Comparison of ENCODE assay signal across 17 cellular contexts in genomic region chr13:104534847-104535246, GRCh38.
DNase-seq lines count a peak whose midpoint lies in the region; ATAC-seq and TF ChIP-seq lines count a peak whose summit lies in the region.
"Had no signal": no experiment of that assay in that cellular context is flagged by ENCODE, and none has a peak within 500 bp of the region (broad histone marks: within the 10 kb centered on the region; RNA-seq: fewer than 3 reads in every experiment).

No MANE protein-coding gene starts in this region.

- H3K18ac ChIP-seq in H9 (ENCODE audit: insufficient read length, low read depth, low read length) = no peak overlapping the region

- no peak overlapping the region for H3K4ac ChIP-seq in H9 (ENCODE audit: low read depth, low read length)

- no peak overlapping the region for H3K56ac ChIP-seq in H9 (ENCODE audit: insufficient read length, low read depth, low read length)

- H3K79me2 ChIP-seq in H9 (ENCODE audit: insufficient read depth, low read length) = no peaks in the 10 kb centered on the region
- no peaks in the 10 kb centered on the region for H3K79me2 ChIP-seq in PC-3 (ENCODE audit: low read length)
- H3K79me2 ChIP-seq in GM23248 (ENCODE audit: insufficient read depth) = no peaks in the 10 kb centered on the region

- no peak for ATAC-seq in PC-3
- ATAC-seq: body of pancreas; left ventricle myocardium superior; stimulated activated naive CD8-positive, alpha-beta T cell treated with anti-CD3 and anti-CD28 coated beads, Interleukin-15, Interleukin-2, amounts not matched to agents 100 U/mL and 50 U/mL, for 24 hours had no signal

- intact Hi-C loops in PC-3 (cut with micrococcal nuclease) = no loop called here

- H3K23ac ChIP-seq in H9 (ENCODE audit: insufficient read length, low read depth, low read length) = no peak overlapping the region

- H3K23me2 ChIP-seq in H9 (ENCODE audit: insufficient read length, low read depth, low read length, poor library complexity, severe bottlenecking) = no peaks in the 10 kb centered on the region

- H3K27ac ChIP-seq in H9 (ENCODE audit: insufficient read length, low read depth, low read length) = no peak overlapping the region
- no peak overlapping the region for H3K27ac ChIP-seq in PC-3 (ENCODE audit: low read length)
- no peak overlapping the region for H3K27ac ChIP-seq in GM23248
- H3K27ac ChIP-seq: body of pancreas, spleen, vagina had no signal

- no peaks in the 10 kb centered on the region for H3K9me3 ChIP-seq in H9 (ENCODE audit: control insufficient read depth, low read depth, low read length)
- no peaks in the 10 kb centered on the region for H3K9me3 ChIP-seq in PC-3 (ENCODE audit: low read length)
- no peaks in the 10 kb centered on the region for H3K9me3 ChIP-seq in GM23248 (ENCODE audit: low read depth)
- H3K9me3 ChIP-seq: body of pancreas, spleen, vagina had no signal

- no peak overlapping the region for H3K9ac ChIP-seq in H9 (ENCODE audit: extremely low read depth, insufficient read length, low read length)
- no peak overlapping the region for H3K9ac ChIP-seq in PC-3 (ENCODE audit: low read length)
- no peak overlapping the region for H3K9ac ChIP-seq in GM23248

- H3K27me3 ChIP-seq in H9 (ENCODE audit: insufficient read depth, low read length) (no peaks in the 10 kb centered on the region), PC-3 (ENCODE audit: low read length) (no peaks in the 10 kb centered on the region), GM23248 (replicated peaks; ENCODE audit: insufficient read depth) (no peaks in the 10 kb centered on the region)
- H3K27me3 ChIP-seq: body of pancreas, spleen, vagina had no signal

- no peaks in the 10 kb centered on the region for H3K79me1 ChIP-seq in H9 (ENCODE audit: insufficient read depth, low read depth, low read length, poor library complexity, severe bottlenecking)

- no peak overlapping the region for H2BK120ac ChIP-seq in H9 (ENCODE audit: low read depth, low read length, poor library complexity, severe bottlenecking)

- BruUV-seq in PC-3 (replicated peaks; lab: Mats Ljungman, UMichigan) = no TSS peak

- H2AFZ ChIP-seq in H9 (ENCODE audit: low read length) = no peak overlapping the region
- no peak overlapping the region for H2AFZ ChIP-seq in PC-3 (ENCODE audit: low read length)
- no peak overlapping the region for H2AFZ ChIP-seq in GM23248

- no peak overlapping the region for H3K4me3 ChIP-seq in PC-3 (ENCODE audit: low read length)
- no peak overlapping the region for H3K4me3 ChIP-seq in GM23248
- H3K4me3 ChIP-seq: body of pancreas, spleen, vagina had no signal

- H4K20me1 ChIP-seq in H9 (ENCODE audit: control insufficient read depth, insufficient read depth, insufficient read length) (no peaks in the 10 kb centered on the region), PC-3 (ENCODE audit: low read length) (no peaks in the 10 kb centered on the region), GM23248 (ENCODE audit: insufficient read depth) (no peaks in the 10 kb centered on the region)

- no peak overlapping the region for H2BK5ac ChIP-seq in H9 (ENCODE audit: insufficient read length, low read length)

- no peaks in the 10 kb centered on the region; a peak in 1 of 5 replicates for H3K9me3 Mint-ChIP-seq in H9

- H2BK12ac ChIP-seq in H9 (ENCODE audit: insufficient read length, low read depth, low read length) = no peak overlapping the region

- in situ Hi-C loops in GM23248 (cut with MboI) = no loop called here

- no peak overlapping the region for H3K14ac ChIP-seq in H9 (ENCODE audit: insufficient read depth, low read length)

- H3K36me3 Mint-ChIP-seq in H9 (ENCODE audit: insufficient read depth in 1 of 3, low read depth in 3 of 3) = peaks cover 0 to 3% (median 0%) of the 10 kb centered on the region in 3 experiments; a peak in 1 of 7 replicates

- DNase-seq in DMS 273 treated with DMSO at 0.1 percent for 48 hours (lab: John Stamatoyannopoulos, UW) = peak; percentile 1
- peak; percentile 61 for DNase-seq in H9
- peak; percentile 18 for DNase-seq in PC-3
- DNase-seq in iPS DF 19.7 (ENCODE audit: low read depth, low spot score) = peak; percentile 17
- no peak for DNase-seq in C1 segment of cervical spinal cord (lab: John Stamatoyannopoulos, UW)
- DNase-seq in GM23248 = no peak
- no peak for DNase-seq in activated effector memory CD4-positive, alpha-beta T cell treated with Interleukin-2 at 50 U/mL for 16 hours
- no peak for DNase-seq in activated naive CD4-positive, alpha-beta T cell treated with anti-CD3 and anti-CD28 coated beads, Interleukin-2, amount 50 U/mL, for 16 hours
- DNase-seq: activated naive CD4-positive, alpha-beta T cell treated with Interleukin-2 at 50 U/mL for 16 hours; body of pancreas; DMS79 treated with DMSO at 0.1 percent for 48 hours; hypothalamus; left ventricle myocardium superior; NK-92 treated with Interleukin-12 subunit alpha and Interleukin-12 subunit beta, amount 100 ng/mL, for 24 hours; spleen; stimulated activated naive CD8-positive, alpha-beta T cell treated with anti-CD3 and anti-CD28 coated beads, Interleukin-15, Interleukin-2, amounts not matched to agents 100 U/mL and 50 U/mL, for 24 hours had no signal

- no peak overlapping the region for H2BK15ac ChIP-seq in H9 (ENCODE audit: low read depth, low read length)

- no peaks in the 10 kb centered on the region for H3K36me3 ChIP-seq in PC-3 (ENCODE audit: low read depth, low read length)
- H3K36me3 ChIP-seq in GM23248 (ENCODE audit: low read depth) = no peaks in the 10 kb centered on the region
- H3K36me3 ChIP-seq: spleen, vagina had no signal

- peaks cover 18 to 27% of the 10 kb centered on the region in 2 experiments for H3K4me1 Mint-ChIP-seq in H9

- CTCF ChIA-PET in PC-3 (lab: Charles Lee) = no interaction called here

- H3F3A ChIP-seq in PC-3 (ENCODE audit: low read length, unreplicated experiment) (no peaks in the 10 kb centered on the region), GM23248 (ENCODE audit: insufficient read depth) (no peaks in the 10 kb centered on the region)

- POLR2A ChIA-PET in PC-3 (lab: Charles Lee; ENCODE audit: unreplicated experiment) = no interaction called here

- 100% methylated on average over 2 of the region's 10 CpGs for WGBS in H9 (ENCODE audit: extremely low coverage, insufficient read length, low lambda C conversion rate)
- WGBS in GM23248 (ENCODE audit: low coverage in 1 of 2, low lambda C conversion rate in 2 of 2, missing lambda C conversion rate in 2 of 2), 2 experiments = 55 to 58% methylated on average over 10 of the region's 10 CpGs

- H3K4me1 ChIP-seq in H9 (ENCODE audit: insufficient read depth, low read length) (peaks cover 5% of the 10 kb centered on the region; the same call in 1 of the 2 replicates), PC-3 (ENCODE audit: insufficient read depth, low read length) (no peaks in the 10 kb centered on the region), GM23248 (ENCODE audit: insufficient read depth) (no peaks in the 10 kb centered on the region)
- H3K4me1 ChIP-seq: body of pancreas, spleen, vagina had no signal

- no peak overlapping the region for H4K8ac ChIP-seq in H9 (replicated peaks; ENCODE audit: insufficient read length, low read depth, low read length)

- H4K91ac ChIP-seq in H9 (ENCODE audit: insufficient read length, low read depth, low read length) = no peak overlapping the region

- no peak overlapping the region for H3K4me2 ChIP-seq in H9 (ENCODE audit: insufficient read depth, insufficient read length, low read length)
- no peak overlapping the region for H3K4me2 ChIP-seq in PC-3 (ENCODE audit: low read length)
- no peak overlapping the region for H3K4me2 ChIP-seq in GM23248 (ENCODE audit: unreplicated experiment)

- TF ChIP-seq CTCF in H9 (conservative IDR thresholded peaks at IDR 0.05) = peak; percentile 65
- peak; percentile 33; the same call in 1 of the 2 replicates for TF ChIP-seq CTCF in PC-3 (conservative IDR thresholded peaks at IDR 0.05; ENCODE audit: low read depth, low read length)

- H3K9me2 ChIP-seq in PC-3 (replicated peaks; ENCODE audit: low read length) (no peaks in the 10 kb centered on the region), GM23248 (ENCODE audit: insufficient read depth) (no peaks in the 10 kb centered on the region)

- no peak overlapping the region for H3K4me3 Mint-ChIP-seq in H9

- no peak overlapping the region for H3K27ac Mint-ChIP-seq in H9

- H2BK20ac ChIP-seq in H9 (ENCODE audit: low read depth, low read length, poor library complexity, severe bottlenecking) = no peak overlapping the region

- no peak overlapping the region for H3T11ph ChIP-seq in H9 (ENCODE audit: low read length)

- no peak overlapping the region for H2AK5ac ChIP-seq in H9 (ENCODE audit: insufficient read length, low read length)

- no peak overlapping the region for H4K5ac ChIP-seq in H9 (ENCODE audit: insufficient read length, low read depth, low read length)

- H3K27me3 Mint-ChIP-seq in H9 (ENCODE audit: low read depth) = no peaks in the 10 kb centered on the region

Comparison
In these comparisons a context has a peak if more than half of its experiments do, and no peak if none do; other contexts are left out.
1. DNase-seq: peak in DMS 273 treated with DMSO at 0.1 percent for 48 hours (single experiment), H9 (single experiment), PC-3 (single experiment) and iPS DF 19.7 (single experiment); none in C1 segment of cervical spinal cord (0 of 14), GM23248 (single experiment), activated effector memory CD4-positive, alpha-beta T cell treated with Interleukin-2 at 50 U/mL for 16 hours (single experiment) and activated naive CD4-positive, alpha-beta T cell treated with anti-CD3 and anti-CD28 coated beads, Interleukin-2, amount 50 U/mL, for 16 hours (single experiment).